In genomic region chr4:25879991-25880641, GRCh38 we compare ENCODE assay signal across 12 cellular contexts. TPM values are rescaled to one million over a fixed set of nuclear protein-coding genes. Genes with fewer than 3 reads are reported as not detected.
A peak's percentile ranks its signal among the peaks of the same experiment; 100 is the strongest.
DNase-seq lines count a peak whose midpoint lies in the region; ATAC-seq lines count a peak whose summit lies in the region.
"Had no signal": no experiment of that assay in that cellular context is flagged by ENCODE, and none has a peak within 500 bp of the region (broad histone marks: within the 10 kb centered on the region; RNA-seq: fewer than 3 reads in every experiment).

No MANE protein-coding gene starts in this region.

- ATAC-seq in GM18861 (IDR thresholded peaks at IDR 0.05; ENCODE audit: unreplicated experiment) (peak; percentile 65), HG02588 (IDR thresholded peaks at IDR 0.05; ENCODE audit: unreplicated experiment) (peak; percentile 54), left ventricle myocardium superior (peak; percentile 88), left lobe of liver (no peak)

- peaks cover 0 to 2% (median 0%) of the 10 kb centered on the region in 3 donors for H3K9me3 Mint-ChIP-seq in IgD-negative memory B cell

- peak overlapping the region; percentile 97 to 98 (median 97) for H3K27ac Mint-ChIP-seq in IgD-negative memory B cell

- H3K4me1 Mint-ChIP-seq in IgD-negative memory B cell = peaks cover 61 to 71% (median 64%) of the 10 kb centered on the region in 3 donors

- H3K36me3 Mint-ChIP-seq in IgD-negative memory B cell = no peaks in the 10 kb centered on the region

- H3K27me3 Mint-ChIP-seq in IgD-negative memory B cell = peaks cover 2% of the 10 kb centered on the region

- H3K4me3 Mint-ChIP-seq in IgD-negative memory B cell = peak overlapping the region in 3 of 4 donors; percentile 78 to 82 (median 82)

- DNase-seq in left ventricle myocardium superior (no peak), left lobe of liver (ENCODE audit: low spot score) (no peak), Kasumi-1 (lab: John Stamatoyannopoulos, UW) (no peak), kidney tubule cell (ENCODE audit: low spot score) (no peak)
- no peak for DNase-seq in stimulated activated CD4-positive, alpha-beta T cell treated with anti-CD3 and anti-CD28 coated beads, Interleukin-12 subunit alpha, Interleukin-12 subunit beta, amount 100 ng/mL, for 4 hours
- DNase-seq: activated naive CD4-positive, alpha-beta T cell treated with Interleukin-2 at 50 U/mL for 16 hours; DMS153; mesenchymal stem cell; stimulated activated CD4-positive, alpha-beta T cell treated with anti-CD3 and anti-CD28 coated beads, Interleukin-15, amount 100 ng/mL, for 24 hours had no signal

- intact Hi-C loops in left ventricle myocardium superior (cut with micrococcal nuclease) = no loop called here

RNA-seq across cellular contexts. Expression of gene SEL1L3, which starts 17.3 kb away (rescaled TPM):
- 174 TPM for polyA plus RNA-seq in IgD-negative memory B cell
- 2.8 TPM for total RNA-seq in left ventricle myocardium superior
- 5.0 TPM for total RNA-seq in left lobe of liver

RNA-seq across cellular contexts. Expression of gene SMIM20, which starts 33.9 kb away (rescaled TPM):
- polyA plus RNA-seq in IgD-negative memory B cell = 65.3 TPM
- 38.2 TPM for total RNA-seq in left ventricle myocardium superior
- total RNA-seq in left lobe of liver = 20.4 TPM
